25 cellular contexts compared by ENCODE assay signal in the genomic region with DNA sequence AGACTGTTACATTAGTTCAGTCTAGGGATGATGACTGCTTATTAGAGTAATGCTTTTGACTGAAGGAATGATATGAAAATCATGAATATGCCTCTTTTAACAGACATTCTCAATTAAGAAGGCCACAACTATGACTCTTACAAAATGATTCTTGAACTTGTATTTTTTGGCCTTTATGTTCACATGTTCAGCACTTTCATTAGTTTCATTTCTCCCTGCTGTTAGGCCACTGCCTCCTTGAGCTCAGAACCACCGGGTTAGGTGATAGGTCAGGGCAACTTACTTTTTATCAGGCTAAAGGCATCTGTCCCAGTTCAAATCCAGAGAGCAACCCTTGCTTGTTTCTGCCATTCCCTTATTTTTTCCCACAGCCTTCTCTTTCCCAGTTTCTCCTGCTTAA.
DNase-seq lines count a peak whose midpoint lies in the region; ATAC-seq and TF ChIP-seq lines count a peak whose summit lies in the region.
"Had no signal": no experiment of that assay in that cellular context is flagged by ENCODE, and none has a peak within 500 bp of the region (broad histone marks: within the 10 kb centered on the region; RNA-seq: fewer than 3 reads in every experiment).

No MANE protein-coding gene starts in this region.

- H3K9ac ChIP-seq in adipocyte (ENCODE audit: low read length) (peak overlapping the region; percentile 61), mammary epithelial cell (ENCODE audit: insufficient read depth, low read length) (no peak overlapping the region)
- H3K9ac ChIP-seq: BLaER1 had no signal

- dilution Hi-C loops in mammary epithelial cell (cut with HindIII; ENCODE audit: low sequenced_read_pairs): no loop called here

- no peak overlapping the region for H3K4me2 ChIP-seq in mammary epithelial cell (ENCODE audit: insufficient read depth, low read depth, low read length)
- H3K4me2 ChIP-seq: BLaER1, smooth muscle cell had no signal

- peak overlapping the region; percentile 42 for H3K27ac ChIP-seq in lower lobe of right lung
- H3K27ac ChIP-seq in mammary epithelial cell (ENCODE audit: insufficient read depth, low read depth, low read length): no peak overlapping the region
- H3K27ac ChIP-seq: BLaER1, prostate gland had no signal

- peak overlapping the region; percentile 14 for H3K4me3 ChIP-seq in adipocyte (ENCODE audit: low read length)
- H3K4me3 ChIP-seq in lower lobe of right lung: no peak overlapping the region
- no peak overlapping the region for H3K4me3 ChIP-seq in mammary epithelial cell (replicated peaks in 1 of 3; ENCODE audit: insufficient read depth in 1 of 3, low read depth in 2 of 3, low read length in 3 of 3)
- H3K4me3 ChIP-seq: BLaER1, prostate gland, smooth muscle cell had no signal

- BruUV-seq in mammary epithelial cell (replicated peaks; lab: Mats Ljungman, UMichigan): no TSS peak

- H3K9me3 ChIP-seq in adipocyte (ENCODE audit: control insufficient read depth, low read length): no peaks in the 10 kb centered on the region
- no peaks in the 10 kb centered on the region for H3K9me3 ChIP-seq in lower lobe of right lung
- H3K9me3 ChIP-seq in mammary epithelial cell (replicated peaks; ENCODE audit: insufficient read depth, low read length): peaks cover 2% of the 10 kb centered on the region
- H3K9me3 ChIP-seq: BLaER1, prostate gland had no signal

- H4K20me1 ChIP-seq in mammary epithelial cell (ENCODE audit: insufficient read depth, low read length): no peaks in the 10 kb centered on the region
- H4K20me1 ChIP-seq: BLaER1 had no signal

- TF ChIP-seq CTCF in lower lobe of right lung (IDR thresholded peaks at IDR 0.05): no peak
- no peak for TF ChIP-seq CTCF in mammary epithelial cell (conservative IDR thresholded peaks at IDR 0.05 in 1 of 2, IDR thresholded peaks at IDR 0.05 in 1 of 2; ENCODE audit: extremely low read depth in 1 of 2, insufficient read depth in 1 of 2, low read depth in 1 of 2, low read length in 2 of 2)

- ATAC-seq in lower lobe of right lung: peak; percentile 41 to 64
- no peak for ATAC-seq in HG03095 (IDR thresholded peaks at IDR 0.05; ENCODE audit: unreplicated experiment)
- ATAC-seq: esophagus mucosa; stimulated activated naive CD8-positive, alpha-beta T cell treated with anti-CD3 and anti-CD28 coated beads, Interleukin-15, Interleukin-2, amounts not matched to agents 100 U/mL and 50 U/mL, for 24 hours had no signal

- in situ Hi-C loops in mammary epithelial cell (cut with MboI; ENCODE audit: low sequenced_read_pairs in 2 of 2): no loop called here

- H3K79me2 ChIP-seq in mammary epithelial cell (ENCODE audit: insufficient read depth, low read length): no peaks in the 10 kb centered on the region

- H3K4me1 ChIP-seq in adipocyte (ENCODE audit: control insufficient read depth, insufficient read depth, low read length) (peaks cover 62% of the 10 kb centered on the region), lower lobe of right lung (peaks cover 8% of the 10 kb centered on the region), mammary epithelial cell (ENCODE audit: insufficient read depth, low read length) (no peaks in the 10 kb centered on the region)
- H3K4me1 ChIP-seq: BLaER1, prostate gland had no signal

- intact Hi-C loops in lower lobe of right lung (cut with DNase I) (no loop called here), mammary epithelial cell (cut with micrococcal nuclease) (no loop called here)

- no peaks in the 10 kb centered on the region for H3K36me3 ChIP-seq in adipocyte (ENCODE audit: control insufficient read depth, insufficient read depth, low read length, severe bottlenecking)
- no peaks in the 10 kb centered on the region for H3K36me3 ChIP-seq in lower lobe of right lung
- H3K36me3 ChIP-seq in mammary epithelial cell (ENCODE audit: insufficient read depth, low read length): no peaks in the 10 kb centered on the region
- H3K36me3 ChIP-seq: BLaER1, prostate gland had no signal

- CTCF ChIA-PET in mammary epithelial cell (lab: Charles Lee; ENCODE audit: low non-redundant PET): no interaction called here

- 100% methylated on average over 1 of the region's 1 CpG for WGBS in mammary epithelial cell (ENCODE audit: low coverage, missing lambda C conversion rate)

- DNase-seq in SIG-M5 treated with dmso at 0.1 percent for 504 hours (lab: John Stamatoyannopoulos, UW; ENCODE audit: unreplicated experiment) (peak; percentile 4), SIG-M5 (lab: John Stamatoyannopoulos, UW) (no peak), adipocyte (ENCODE audit: low read depth) (no peak), lower lobe of right lung (no peak), COLO829 (ENCODE audit: low spot score) (no peak), mammary epithelial cell (no peak), T-helper 2 cell (no peak)
- DNase-seq: activated CD4-positive, alpha-beta memory T cell treated with anti-CD3 and anti-CD28 coated beads, Interleukin-2, amount 10 ng/mL, durations not matched to agents 7 days and 5 days; activated gamma-delta T cell treated with Interleukin-2 at 50 U/mL for 16 hours; activated T-cell treated with anti-CD3 and anti-CD28 coated beads for 4 hours; amniotic stem cell; caudate nucleus; midbrain; MM.1S; NCI-H146; NCI-H69; stimulated activated CD4-positive, alpha-beta T cell treated with anti-CD3 and anti-CD28 coated beads, Interleukin-4, amount 100 ng/mL, for 1 hour; stimulated activated naive CD8-positive, alpha-beta T cell treated with anti-CD3 and anti-CD28 coated beads, Interleukin-15, Interleukin-2, amounts not matched to agents 100 U/mL and 50 U/mL, for 24 hours; T1000; trophoblast cell had no signal

- H3K27me3 ChIP-seq in adipocyte (replicated peaks; ENCODE audit: control insufficient read depth, insufficient read depth, low read length) (no peaks in the 10 kb centered on the region), lower lobe of right lung (ENCODE audit: low read depth) (no peaks in the 10 kb centered on the region), mammary epithelial cell (ENCODE audit: insufficient read depth, low read length) (no peaks in the 10 kb centered on the region)
- H3K27me3 ChIP-seq: BLaER1 had no signal

- H2AFZ ChIP-seq in mammary epithelial cell (ENCODE audit: low read depth, low read length): no peak overlapping the region
